In the genomic region with DNA sequence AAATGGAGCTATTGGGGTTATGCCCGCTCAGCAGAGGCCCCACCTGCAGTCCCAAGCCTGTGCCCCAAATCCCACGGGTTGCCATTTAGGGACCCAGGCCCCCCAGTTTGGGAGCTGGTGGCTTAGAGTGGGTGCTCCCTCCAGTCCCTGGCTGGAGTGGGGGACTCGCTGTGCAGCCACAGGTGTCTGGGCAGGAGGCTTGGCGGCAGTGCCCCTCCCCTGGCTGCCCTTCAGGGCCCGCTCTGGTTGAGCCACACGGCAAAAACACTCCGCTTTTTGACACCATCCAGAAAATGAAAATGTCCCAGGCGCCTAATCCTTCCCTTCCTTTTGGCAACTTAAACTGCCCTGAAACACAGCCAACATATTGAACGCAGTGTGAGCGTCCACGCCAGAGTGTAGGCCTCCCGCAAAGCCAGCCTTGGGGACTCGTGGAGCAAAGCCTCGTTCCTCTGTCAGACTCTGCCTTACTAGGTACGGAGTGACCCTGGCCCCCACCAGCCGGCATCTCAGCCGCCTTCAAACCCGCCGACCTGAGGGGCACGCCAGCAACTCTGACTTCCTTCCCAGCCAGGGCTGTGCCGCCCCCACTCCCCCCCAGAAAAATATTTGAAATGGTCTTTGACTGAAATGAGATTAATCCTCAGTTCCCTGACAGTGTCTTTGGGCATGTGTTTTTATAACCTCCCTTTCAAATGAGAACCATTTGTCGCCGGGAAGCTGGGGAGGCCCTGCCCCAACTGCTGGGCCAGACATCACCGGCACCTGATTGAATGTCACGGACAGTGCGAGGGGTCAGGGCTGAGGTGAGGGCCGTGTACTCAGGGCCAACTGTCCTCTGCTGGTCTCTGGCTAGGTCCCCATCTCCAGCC, we compare ENCODE assay signal across 1 cellular context.
TF ChIP-seq lines count a peak whose summit lies in the region.

No MANE protein-coding gene starts in this region.

TF ChIP-seq in GM23338, 12 proteins besides CTCF, POLR2A, EP300 and RAD21 (continued from another document):
- no peak for TF ChIP-seq ZNF462 (CRISPR knock-in tag; IDR thresholded peaks at IDR 0.05)
- no peak for TF ChIP-seq ZNF331 (CRISPR knock-in tag; IDR thresholded peaks at IDR 0.05; ENCODE audit: low read depth)
- TF ChIP-seq JUNB (IDR thresholded peaks at IDR 0.05; ENCODE audit: unreplicated experiment) = no peak
- TF ChIP-seq EZH2 (IDR thresholded peaks at IDR 0.05; ENCODE audit: low read depth, unreplicated experiment) = no peak
- TF ChIP-seq ZNF114 (CRISPR knock-in tag; IDR thresholded peaks at IDR 0.05) = no peak
- no peak for TF ChIP-seq REST (IDR thresholded peaks at IDR 0.05; ENCODE audit: unreplicated experiment)
- TF ChIP-seq STAT1 (IDR thresholded peaks at IDR 0.05; ENCODE audit: unreplicated experiment) = no peak
- TF ChIP-seq ETS1 (IDR thresholded peaks at IDR 0.05) = no peak
- no peak for TF ChIP-seq CREB1 (CRISPR knock-in tag; IDR thresholded peaks at IDR 0.05; ENCODE audit: low read depth)
- TF ChIP-seq EZH2phosphoT487 (IDR thresholded peaks at IDR 0.05; ENCODE audit: unreplicated experiment) = no peak
